1 cellular context compared by ENCODE assay signal in genomic region chr15:42650208-42651066, GRCh38.
A peak's percentile ranks its signal among the peaks of the same experiment; 100 is the strongest.
TF ChIP-seq lines count a peak whose summit lies in the region.

No MANE protein-coding gene starts in this region.

TF ChIP-seq in GM12878, 131 proteins besides CTCF, POLR2A, EP300 and RAD21 (continued from another document):
- TF ChIP-seq SKIL (IDR thresholded peaks at IDR 0.05; ENCODE audit: low read depth, poor library complexity, severe bottlenecking) (peak; percentile 49), SMAD5 (IDR thresholded peaks at IDR 0.05; ENCODE audit: low read depth) (no peak), E2F4 (IDR thresholded peaks at IDR 0.05; ENCODE audit: low read depth, low read length) (no peak), ZBTB40 (IDR thresholded peaks at IDR 0.05; ENCODE audit: borderline replicate concordance) (no peak), NFIC (IDR thresholded peaks at IDR 0.05; ENCODE audit: low read depth, low read length) (no peak), CBX3 (IDR thresholded peaks at IDR 0.05; ENCODE audit: borderline replicate concordance, low read depth) (no peak), GATAD2B (conservative IDR thresholded peaks at IDR 0.05; ENCODE audit: low read depth) (no peak), YY1 (IDR thresholded peaks at IDR 0.05; ENCODE audit: low read depth, low read length) (peak; percentile 58; the same call in 1 of the 2 replicates), MEF2A (IDR thresholded peaks at IDR 0.05; ENCODE audit: insufficient read depth, low read depth, low read length) (no peak), ZBTB11 (CRISPR knock-in tag; IDR thresholded peaks at IDR 0.05) (no peak), NFXL1 (IDR thresholded peaks at IDR 0.05; ENCODE audit: borderline replicate concordance) (no peak), TCF3 (IDR thresholded peaks at IDR 0.05; ENCODE audit: borderline replicate concordance, insufficient read depth, low read depth, low read length) (no peak), USF2 (IDR thresholded peaks at IDR 0.05; ENCODE audit: borderline replicate concordance, low read depth, low read length) (no peak), EGR1 (IDR thresholded peaks at IDR 0.05; ENCODE audit: borderline replicate concordance in 1 of 2, low read depth in 2 of 2, low read length in 2 of 2) (no peak), KLF5 (IDR thresholded peaks at IDR 0.05; ENCODE audit: partially characterized antibody) (no peak), CREB1 (IDR thresholded peaks at IDR 0.05; ENCODE audit: low read depth) (no peak), RELA (IDR thresholded peaks at IDR 0.05; ENCODE audit: borderline replicate concordance, partially characterized antibody) (no peak), DPF2 (IDR thresholded peaks at IDR 0.05) (no peak), JUNB (IDR thresholded peaks at IDR 0.05) (peak; percentile 66), ZNF622 (IDR thresholded peaks at IDR 0.05) (no peak), SMC3 (IDR thresholded peaks at IDR 0.05; ENCODE audit: borderline replicate concordance, low read length) (peak; percentile 87), BCL11A (IDR thresholded peaks at IDR 0.05; ENCODE audit: low read depth, low read length) (no peak), ZBTB33 (IDR thresholded peaks at IDR 0.05) (no peak), SRF (IDR thresholded peaks at IDR 0.05; ENCODE audit: low read depth in 2 of 2, low read length in 2 of 2) (no peak), WRNIP1 (IDR thresholded peaks at IDR 0.05; ENCODE audit: borderline replicate concordance, low read depth, low read length) (0 out of 2 replicates have a peak, but pooled peaks have one; percentile 29), IRF4 (IDR thresholded peaks at IDR 0.05; ENCODE audit: low read depth, low read length) (peak; percentile 94), NR2F1 (conservative IDR thresholded peaks at IDR 0.05) (no peak), CREM (IDR thresholded peaks at IDR 0.05; ENCODE audit: low read depth) (no peak), RAD51 (IDR thresholded peaks at IDR 0.05) (no peak), JUND (IDR thresholded peaks at IDR 0.05; ENCODE audit: low read depth, low read length) (0 out of 2 replicates have a peak, but pooled peaks have one; percentile 60), SMAD1 (IDR thresholded peaks at IDR 0.05; ENCODE audit: low read depth, partially characterized antibody) (no peak), SIN3A (IDR thresholded peaks at IDR 0.05; ENCODE audit: low read depth, low read length) (no peak), ATF7 (IDR thresholded peaks at IDR 0.05; ENCODE audit: low read depth) (0 out of 2 replicates have a peak, but pooled peaks have one; percentile 9), POLR2AphosphoS5 (IDR thresholded peaks at IDR 0.05; ENCODE audit: low read length) (no peak), ZNF207 (IDR thresholded peaks at IDR 0.05; ENCODE audit: borderline replicate concordance) (no peak), SREBF2 (IDR thresholded peaks at IDR 0.05; ENCODE audit: low read length) (no peak), REST (IDR thresholded peaks at IDR 0.05; ENCODE audit: low read depth, low read length) (no peak), SP1 (IDR thresholded peaks at IDR 0.05; ENCODE audit: low read depth, low read length) (no peak), PAX8 (IDR thresholded peaks at IDR 0.05) (no peak)
